21 cellular contexts compared by ENCODE assay signal in genomic region chr1:94036721-94037120, GRCh38.
DNase-seq lines count a peak whose midpoint lies in the region; ATAC-seq, FAIRE-seq and TF ChIP-seq lines count a peak whose summit lies in the region.
"Had no signal": no experiment of that assay in that cellular context is flagged by ENCODE, and none has a peak within 500 bp of the region (broad histone marks: within the 10 kb centered on the region; RNA-seq: fewer than 3 reads in every experiment).

No MANE protein-coding gene starts in this region.

- intact Hi-C loops in K562 (cut with micrococcal nuclease): loop anchor here (5.0 kb wide), 1 partner anchor 426 kb away; no protein-coding TSS in a partner anchor
- intact Hi-C loops in activated T-helper 2 cell treated with anti-CD3 and anti-CD28 coated beads, Interferon-gamma antibody, Interleukin-2, Interleukin-4, amounts not matched to agents 10 μg/mL and 5 μg/mL and 100 μg/mL, durations not matched to agents 14 hours and 24 hours and 36 hours (cut with micrococcal nuclease): loop anchor here (5.0 kb wide), 2 partner anchors 301 to 426 kb away; no protein-coding TSS in a partner anchor

- POLR2A ChIA-PET in AG04449 (lab: Yijun Ruan, JAX): interaction anchor here (1.2 to 1.5 kb wide), 3 partner anchors 14 to 289 kb away, joined by 4 to 6 read pairs (median 5); no protein-coding TSS in a partner anchor
- POLR2A ChIA-PET in K562 (lab: Yijun Ruan, JAX): interaction anchor here (0.6 to 1.3 kb wide), 2 partner anchors 11 to 510 kb away, joined by 3 read pairs; no protein-coding TSS in a partner anchor

- no peaks in the 10 kb centered on the region for H3K9me1 ChIP-seq in K562 (ENCODE audit: control insufficient read depth, insufficient read depth, low read length)

- H4K20me1 ChIP-seq in K562 (replicated peaks; ENCODE audit: control insufficient read depth, insufficient read depth, low read length): no peaks in the 10 kb centered on the region; the same call in 1 of the 2 replicates

- TF ChIP-seq CTCF in AG04449 (IDR thresholded peaks at IDR 0.05; ENCODE audit: insufficient read depth, low read length, missing control alignments) (no peak), K562 (IDR thresholded peaks at IDR 0.05 in 2 of 3, conservative IDR thresholded peaks at IDR 0.05 in 1 of 3; ENCODE audit: insufficient read depth in 2 of 3, low read depth in 1 of 3, low read length in 3 of 3) (no peak), mesothelial cell of epicardium (IDR thresholded peaks at IDR 0.05; ENCODE audit: unreplicated experiment) (no peak)

- BruUV-seq in K562 (replicated peaks; lab: Mats Ljungman, UMichigan): no TSS peak

- CTCF ChIA-PET in AG04449 (lab: Yijun Ruan, JAX): interaction anchor here (19.3 to 32.8 kb wide), 4 partner anchors 5 to 297 kb away, joined by 362 to 1945 read pairs (median 726); no protein-coding TSS in a partner anchor
- CTCF ChIA-PET in K562 (lab: Yijun Ruan, JAX; ENCODE audit: low intra/inter-chr PET ratio): interaction anchor here (0.6 kb wide), 1 partner anchor 299 kb away, joined by 3 read pairs; no protein-coding TSS in a partner anchor

- no peak for ATAC-seq in K562
- ATAC-seq in HG02763 (IDR thresholded peaks at IDR 0.05; ENCODE audit: unreplicated experiment): no peak
- ATAC-seq: left lung had no signal

- 0% methylated on average over 6 of the region's 6 CpGs for WGBS in K562 (ENCODE audit: insufficient coverage, low coverage, missing lambda C conversion rate)

- no peak overlapping the region for H2AFZ ChIP-seq in K562 (ENCODE audit: low read depth, low read length)

- H3K9ac ChIP-seq in K562 (ENCODE audit: insufficient read depth in 1 of 2, low read depth in 2 of 2, low read length in 2 of 2): no peak overlapping the region

- no peak for TF ChIP-seq RAD21 in K562 (CRISPR knock-in tag; conservative IDR thresholded peaks at IDR 0.05 in 1 of 2, IDR thresholded peaks at IDR 0.05 in 1 of 2)

- TF ChIP-seq POLR2A in K562 (conservative IDR thresholded peaks at IDR 0.05): no peak

- H3K4me3 ChIP-seq in AG04449 (ENCODE audit: low read depth, low read length): peak overlapping the region; percentile 6; the same call in 1 of the 2 replicates
- H3K4me3 ChIP-seq in K562: no peak overlapping the region
- H3K4me3 ChIP-seq: left lung had no signal

- H3K27me3 ChIP-seq in K562 (ENCODE audit: control insufficient read depth in 2 of 2, insufficient read depth in 2 of 2, low read length in 2 of 2): peaks cover 7 to 38% of the 10 kb centered on the region in 2 experiments; a peak in 4 of 5 replicates

- no peaks in the 10 kb centered on the region for H3K4me1 ChIP-seq in K562 (replicated peaks in 1 of 2; ENCODE audit: control insufficient read depth in 2 of 2, insufficient read depth in 2 of 2, low read length in 2 of 2)

- H3K79me2 ChIP-seq in K562 (ENCODE audit: control insufficient read depth, insufficient read depth, low read length): no peaks in the 10 kb centered on the region

- TF ChIP-seq EP300 in K562 (IDR thresholded peaks at IDR 0.05; ENCODE audit: low read length): no peak

- DNase-seq in AG04449 (ENCODE audit: low read depth, low spot score): peak; percentile 92
- DNase-seq in ELR (ENCODE audit: low read depth): peak; percentile 27
- DNase-seq in K562 (ENCODE audit: extremely low read depth in 1 of 4, low spot score in 3 of 4): no peak
- no peak for DNase-seq in mesothelial cell of epicardium (ENCODE audit: low spot score in 2 of 2, unreplicated experiment in 2 of 2)
- no peak for DNase-seq in activated T-helper 2 cell treated with anti-CD3 and anti-CD28 coated beads, Interferon-gamma antibody, Interleukin-2, Interleukin-4, amounts not matched to agents 10 μg/mL and 5 μg/mL and 100 μg/mL, durations not matched to agents 14 hours and 24 hours and 36 hours (ENCODE audit: low spot score)
- DNase-seq in midbrain (lab: John Stamatoyannopoulos, UW): no peak
- no peak for DNase-seq in C1 segment of cervical spinal cord (lab: John Stamatoyannopoulos, UW)
- DNase-seq: activated CD4-positive, alpha-beta T cell treated with anti-CD3 and anti-CD28 coated beads, Interleukin-2, amount 50 U/mL, for 48 hours; cortex of kidney; DMS153; H9; KBM-7; left lung; naive B cell; NCI-H1105 treated with DMSO at 0.1 percent for 48 hours; NCI-H226; NK-92 treated with Interleukin-12 subunit alpha and Interleukin-12 subunit beta, amount 100 ng/mL, for 24 hours; SHP77; T-helper 9 cell had no signal

- peaks cover 27% of the 10 kb centered on the region for H3K4me1 Mint-ChIP-seq in mesothelial cell of epicardium
- peaks cover 9% of the 10 kb centered on the region for H3K4me1 Mint-ChIP-seq in activated T-helper 2 cell treated with anti-CD3 and anti-CD28 coated beads, Interferon-gamma antibody, Interleukin-2, Interleukin-4, amounts not matched to agents 10 μg/mL and 5 μg/mL and 100 μg/mL, durations not matched to agents 14 hours and 24 hours and 36 hours (ENCODE audit: low read depth)

- no peaks in the 10 kb centered on the region for H3K9me3 ChIP-seq in K562 (replicated peaks; ENCODE audit: control insufficient read depth, insufficient read depth, low read depth, low read length)
- H3K9me3 ChIP-seq: left lung had no signal

- FAIRE-seq in K562 (lab: Jason Lieb, UNC): no peak

- no peak overlapping the region for H3K4me2 ChIP-seq in K562 (ENCODE audit: insufficient read depth, low read length)

- in situ Hi-C loops in K562 (cut with MboI): no loop called here

- H3K36me3 Mint-ChIP-seq in mesothelial cell of epicardium: peaks cover 5% of the 10 kb centered on the region
- no peaks in the 10 kb centered on the region for H3K36me3 Mint-ChIP-seq in activated T-helper 2 cell treated with anti-CD3 and anti-CD28 coated beads, Interferon-gamma antibody, Interleukin-2, Interleukin-4, amounts not matched to agents 10 μg/mL and 5 μg/mL and 100 μg/mL, durations not matched to agents 14 hours and 24 hours and 36 hours (ENCODE audit: low read depth)
- H3K36me3 Mint-ChIP-seq: naive B cell had no signal

- no peaks in the 10 kb centered on the region for H3K36me3 ChIP-seq in K562 (ENCODE audit: control insufficient read depth, insufficient read depth, low read length)
- H3K36me3 ChIP-seq: left lung had no signal

- H3K4me3 Mint-ChIP-seq in mesothelial cell of epicardium: no peak overlapping the region
- H3K4me3 Mint-ChIP-seq in activated T-helper 2 cell treated with anti-CD3 and anti-CD28 coated beads, Interferon-gamma antibody, Interleukin-2, Interleukin-4, amounts not matched to agents 10 μg/mL and 5 μg/mL and 100 μg/mL, durations not matched to agents 14 hours and 24 hours and 36 hours (ENCODE audit: low read depth): no peak overlapping the region
- H3K4me3 Mint-ChIP-seq: H9 had no signal

- no peak overlapping the region for H3K27ac ChIP-seq in K562 (ENCODE audit: extremely low read depth, low read depth, low read length)
- H3K27ac ChIP-seq: left lung had no signal

- no peaks in the 10 kb centered on the region for H3K9me3 Mint-ChIP-seq in mesothelial cell of epicardium
- no peaks in the 10 kb centered on the region for H3K9me3 Mint-ChIP-seq in activated T-helper 2 cell treated with anti-CD3 and anti-CD28 coated beads, Interferon-gamma antibody, Interleukin-2, Interleukin-4, amounts not matched to agents 10 μg/mL and 5 μg/mL and 100 μg/mL, durations not matched to agents 14 hours and 24 hours and 36 hours
- H3K9me3 Mint-ChIP-seq: H9 had no signal

- H3K27me3 Mint-ChIP-seq in mesothelial cell of epicardium (ENCODE audit: low read depth): no peaks in the 10 kb centered on the region
- peaks cover 24% of the 10 kb centered on the region for H3K27me3 Mint-ChIP-seq in activated T-helper 2 cell treated with anti-CD3 and anti-CD28 coated beads, Interferon-gamma antibody, Interleukin-2, Interleukin-4, amounts not matched to agents 10 μg/mL and 5 μg/mL and 100 μg/mL, durations not matched to agents 14 hours and 24 hours and 36 hours (ENCODE audit: low read depth)

- peak overlapping the region; percentile 55 for H3K27ac Mint-ChIP-seq in mesothelial cell of epicardium
- H3K27ac Mint-ChIP-seq in activated T-helper 2 cell treated with anti-CD3 and anti-CD28 coated beads, Interferon-gamma antibody, Interleukin-2, Interleukin-4, amounts not matched to agents 10 μg/mL and 5 μg/mL and 100 μg/mL, durations not matched to agents 14 hours and 24 hours and 36 hours: no peak overlapping the region
- H3K27ac Mint-ChIP-seq: H9, naive B cell, progenitor cell of endocrine pancreas had no signal

TF ChIP-seq in K562, 482 proteins besides CTCF, POLR2A, EP300 and RAD21:
- TF ChIP-seq CEBPG (CRISPR knock-in tag; IDR thresholded peaks at IDR 0.05) (no peak), CEBPG (tag; conservative IDR thresholded peaks at IDR 0.05 in 1 of 2, IDR thresholded peaks at IDR 0.05 in 1 of 2) (peak; percentile 52 to 59; a peak in 3 of 4 replicates), LARP7 (IDR thresholded peaks at IDR 0.05) (no peak)
TF ChIP-seq in K562: peak in this region for 1.

Comparison
In these comparisons a context has a peak if more than half of its experiments do, and no peak if none do; other contexts are left out.
1. DNase-seq: peak in AG04449 (single experiment) and ELR (single experiment); none in K562 (0 of 4), mesothelial cell of epicardium (0 of 2), activated T-helper 2 cell treated with anti-CD3 and anti-CD28 coated beads, Interferon-gamma antibody, Interleukin-2, Interleukin-4, amounts not matched to agents 10 μg/mL and 5 μg/mL and 100 μg/mL, durations not matched to agents 14 hours and 24 hours and 36 hours (single experiment), midbrain (single experiment) and C1 segment of cervical spinal cord (0 of 14).